In genomic region chr10:102468683-102469082, GRCh38 we compare ENCODE assay signal across 28 cellular contexts. TPM values are rescaled to one million over a fixed set of nuclear protein-coding genes. Genes with fewer than 3 reads are reported as not detected.
A peak's percentile ranks its signal among the peaks of the same experiment; 100 is the strongest.
DNase-seq lines count a peak whose midpoint lies in the region; ATAC-seq and TF ChIP-seq lines count a peak whose summit lies in the region.
"Had no signal": no experiment of that assay in that cellular context is flagged by ENCODE, and none has a peak within 500 bp of the region (broad histone marks: within the 10 kb centered on the region; RNA-seq: fewer than 3 reads in every experiment).

No MANE protein-coding gene starts in this region.

- H3K27me3 ChIP-seq in MG63 (no peaks in the 10 kb centered on the region), gastroesophageal sphincter (no peaks in the 10 kb centered on the region)
- H3K27me3 ChIP-seq: brain microvascular endothelial cell, esophagus muscularis mucosa had no signal

- H3K36me3 ChIP-seq in MG63 = no peaks in the 10 kb centered on the region
- peaks cover 0 to 24% of the 10 kb centered on the region in 2 donors for H3K36me3 ChIP-seq in gastroesophageal sphincter
- H3K36me3 ChIP-seq: brain microvascular endothelial cell had no signal

- TF ChIP-seq EP300 in gastroesophageal sphincter (IDR thresholded peaks at IDR 0.05) = no peak

- H3K4me1 ChIP-seq in gastroesophageal sphincter = peaks cover 0 to 10% (median 0%) of the 10 kb centered on the region in 3 donors
- H3K4me1 ChIP-seq: psoas muscle had no signal

- intact Hi-C loops in sciatic nerve (cut with DNase I) = no loop called here

- DNase-seq in AG09309 (ENCODE audit: low read depth) = peak; percentile 23
- DNase-seq in MG63 = peak; percentile 65
- DNase-seq in sciatic nerve (ENCODE audit: low spot score) = no peak
- no peak for DNase-seq in NCI-H510A (lab: John Stamatoyannopoulos, UW)
- DNase-seq in C1 segment of cervical spinal cord (lab: John Stamatoyannopoulos, UW) = no peak
- DNase-seq: activated B cell treated with CpG ODN at 0.5 μM for 24 hours; activated CD4-positive, alpha-beta T cell treated with anti-CD3 and anti-CD28 coated beads, Interleukin-2, amount 50 U/mL, for 48 hours; activated CD8-positive, alpha-beta memory T cell treated with anti-CD3 and anti-CD28 coated beads, Interleukin-2, amount 50 U/mL, for 48 hours; activated effector memory CD4-positive, alpha-beta T cell treated with anti-CD3 and anti-CD28 coated beads, Interleukin-2, amount 50 U/mL, for 16 hours; activated naive CD8-positive, alpha-beta T cell treated with anti-CD3 and anti-CD28 coated beads, Interleukin-2, amount 50 U/mL, for 24 hours; brain microvascular endothelial cell; CD4-positive, alpha-beta T cell; DMS153; KG1; NCI-H1694; NCI-H69; nephron progenitor cell; stimulated activated CD4-positive, alpha-beta T cell treated with anti-CD3 and anti-CD28 coated beads, Interleukin-4, amount 100 ng/mL, for 4 hours; stimulated activated naive CD8-positive, alpha-beta T cell treated with anti-CD3 and anti-CD28 coated beads, Interleukin-15, amount 100 ng/mL, for 72 hours had no signal

- H3K4me3 ChIP-seq in AG09309 (ENCODE audit: control insufficient read depth, low read depth, low read length) (no peak overlapping the region), MG63 (no peak overlapping the region), gastroesophageal sphincter (no peak overlapping the region)
- H3K4me3 ChIP-seq: esophagus muscularis mucosa, psoas muscle had no signal

- peak; percentile 16 for ATAC-seq in gastroesophageal sphincter
- ATAC-seq in sciatic nerve = peak; percentile 45
- no peak for ATAC-seq in HG03045 (IDR thresholded peaks at IDR 0.05; ENCODE audit: unreplicated experiment)
- ATAC-seq in HG03432 (IDR thresholded peaks at IDR 0.05; ENCODE audit: unreplicated experiment) = no peak
- ATAC-seq: activated naive CD8-positive, alpha-beta T cell treated with anti-CD3 and anti-CD28 coated beads, Interleukin-2, amount 50 U/mL, for 24 hours; HCT116; SK-N-SH treated with all-trans-retinoic acid at 6 μM for 48 hours; stimulated activated naive CD8-positive, alpha-beta T cell treated with anti-CD3 and anti-CD28 coated beads, Interleukin-15, amount 100 ng/mL, for 72 hours had no signal

- TF ChIP-seq CTCF in AG09309 (IDR thresholded peaks at IDR 0.05; ENCODE audit: control insufficient read depth, insufficient read depth, low read depth, low read length, missing control alignments) (no peak), gastroesophageal sphincter (IDR thresholded peaks at IDR 0.05) (no peak)

- TF ChIP-seq POLR2A in gastroesophageal sphincter (IDR thresholded peaks at IDR 0.05) = no peak

- WGBS in gastroesophageal sphincter (ENCODE audit: low coverage in 1 of 2), 2 donors = 37 to 69% methylated on average over 5 to 7 of the region's 9 CpGs

- H3K27ac ChIP-seq in gastroesophageal sphincter = no peak overlapping the region
- H3K27ac ChIP-seq: brain microvascular endothelial cell, esophagus muscularis mucosa, psoas muscle had no signal

- H3K9me3 ChIP-seq in MG63 = no peaks in the 10 kb centered on the region
- no peaks in the 10 kb centered on the region for H3K9me3 ChIP-seq in gastroesophageal sphincter
- H3K9me3 ChIP-seq: esophagus muscularis mucosa, psoas muscle had no signal

RNA-seq across cellular contexts. Expression of gene C10orf95, which starts 17.3 kb away (rescaled TPM):
- total RNA-seq in MG63 (2014; rRNA removed; shearing (Covaris generic); ENCODE audit: low replicate concordance) = not detected in 2 replicates
- total RNA-seq in gastroesophageal sphincter (not detected), sciatic nerve (not detected)
- total RNA-seq: psoas muscle, RPMI7951, urinary bladder had no signal

RNA-seq across cellular contexts. Expression of gene ACTR1A, which starts 33.8 kb away (rescaled TPM):
- total RNA-seq in MG63 (2014; rRNA removed; shearing (Covaris generic); ENCODE audit: low replicate concordance) = 77.7 and 178 TPM in 2 replicates
- 100 to 1,000 TPM; 157 to 221 (median 179) TPM for total RNA-seq in gastroesophageal sphincter
- total RNA-seq in sciatic nerve = 84.3 TPM

RNA-seq across cellular contexts. Expression of gene SUFU, which starts 35.1 kb away (rescaled TPM):
- total RNA-seq in MG63 (2014; rRNA removed; shearing (Covaris generic); ENCODE audit: low replicate concordance) = 2.0 and 9.4 TPM in 2 replicates
- 1 to 10 TPM; 5.3 to 10.0 (median 8.6) TPM for total RNA-seq in gastroesophageal sphincter
- total RNA-seq in sciatic nerve = 19.7 TPM

RNA-seq across cellular contexts. Expression of gene CUEDC2, which starts 36.3 kb away (rescaled TPM):
- 92.1 and 151 TPM in 2 replicates for total RNA-seq in MG63 (2014; rRNA removed; shearing (Covaris generic); ENCODE audit: low replicate concordance)
- total RNA-seq in gastroesophageal sphincter (10 to 100 TPM; 61.4 to 84.3 (median 67.5) TPM), sciatic nerve (101 TPM)

RNA-seq across cellular contexts. Expression of gene FBXL15, which starts 48.0 kb away (rescaled TPM):
- 10.7 and 11.2 TPM in 2 replicates for total RNA-seq in MG63 (2014; rRNA removed; shearing (Covaris generic); ENCODE audit: low replicate concordance)
- total RNA-seq in gastroesophageal sphincter = 10 to 100 TPM; 18.6 to 41.9 (median 26.1) TPM
- total RNA-seq in sciatic nerve = 11.1 TPM

Comparison
In these comparisons a context has a peak if more than half of its experiments do, and no peak if none do; other contexts are left out.
1. DNase-seq: peak in AG09309 (single experiment) and MG63 (single experiment); none in sciatic nerve (single experiment), NCI-H510A (single experiment) and C1 segment of cervical spinal cord (0 of 14).
2. ATAC-seq: peak in gastroesophageal sphincter (single experiment) and sciatic nerve (single experiment); none in HG03045 (single experiment) and HG03432 (single experiment).